16 cellular contexts compared by ENCODE assay signal in the genomic region with DNA sequence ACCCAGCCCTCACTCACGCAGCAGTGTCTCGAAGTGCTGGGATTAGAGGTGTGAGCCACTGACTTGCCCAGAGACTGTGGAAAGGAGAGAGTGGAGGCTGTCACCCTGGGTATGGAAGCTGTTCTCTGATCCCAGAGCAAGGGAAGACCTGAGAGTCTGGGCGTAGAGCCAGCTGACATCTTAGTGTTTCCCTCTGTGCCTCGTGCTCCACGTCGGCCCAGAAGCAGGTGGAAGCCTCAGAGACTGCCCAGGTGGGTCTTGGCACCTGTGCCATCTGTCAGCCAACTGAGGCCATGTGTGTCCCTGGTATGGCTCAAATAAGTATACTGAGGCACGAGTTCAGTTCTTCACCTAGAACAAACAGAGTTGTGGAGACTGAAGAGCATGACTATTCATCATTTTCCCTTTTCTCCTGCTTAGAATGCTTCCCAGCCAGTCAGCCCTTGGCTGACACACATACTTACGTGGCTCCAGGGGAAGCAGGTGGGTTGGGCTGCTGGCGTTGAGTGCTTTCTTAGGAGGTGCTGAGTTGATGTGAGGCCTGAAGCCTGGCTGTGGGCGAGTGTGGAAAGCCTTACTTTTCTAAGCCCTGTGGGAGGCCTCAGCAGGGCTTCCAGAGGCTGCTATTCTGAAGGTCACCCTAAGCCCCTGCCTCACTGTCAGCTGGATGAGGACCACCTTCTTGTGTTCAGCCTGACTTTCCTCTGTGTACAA. TPM values are rescaled to one million over a fixed set of nuclear protein-coding genes. Genes with fewer than 3 reads are reported as not detected.
DNase-seq lines count a peak whose midpoint lies in the region; ATAC-seq, FAIRE-seq and TF ChIP-seq lines count a peak whose summit lies in the region.
"Had no signal": no experiment of that assay in that cellular context is flagged by ENCODE, and none has a peak within 500 bp of the region (broad histone marks: within the 10 kb centered on the region; RNA-seq: fewer than 3 reads in every experiment).

No MANE protein-coding gene starts in this region.

- intact Hi-C loops in activated CD4-positive, alpha-beta T cell treated with anti-CD3 and anti-CD28 coated beads for 36 hours (cut with DNase I, micrococcal nuclease) = no loop called here

- no peaks in the 10 kb centered on the region for H3K9me3 Mint-ChIP-seq in activated CD4-positive, alpha-beta T cell treated with anti-CD3 and anti-CD28 coated beads for 36 hours (ENCODE audit: low read depth)
- H3K9me3 Mint-ChIP-seq in activated CD4-positive, alpha-beta T cell treated with anti-CD3 and anti-CD28 coated beads, Interleukin-2, amount 10 ng/mL, durations not matched to agents 7 days and 5 days = no peaks in the 10 kb centered on the region

- no peak for FAIRE-seq in GM12891 (lab: Jason Lieb, UNC)
- FAIRE-seq: GM12892, GM19239 had no signal

- H3K4me1 Mint-ChIP-seq in activated CD4-positive, alpha-beta T cell treated with anti-CD3 and anti-CD28 coated beads for 36 hours = peaks cover 18% of the 10 kb centered on the region
- peaks cover 6% of the 10 kb centered on the region for H3K4me1 Mint-ChIP-seq in activated CD4-positive, alpha-beta T cell treated with anti-CD3 and anti-CD28 coated beads, Interleukin-2, amount 10 ng/mL, durations not matched to agents 7 days and 5 days

- no peaks in the 10 kb centered on the region for H3K27me3 Mint-ChIP-seq in activated CD4-positive, alpha-beta T cell treated with anti-CD3 and anti-CD28 coated beads for 36 hours
- H3K27me3 Mint-ChIP-seq in activated CD4-positive, alpha-beta T cell treated with anti-CD3 and anti-CD28 coated beads, Interleukin-2, amount 10 ng/mL, durations not matched to agents 7 days and 5 days = no peaks in the 10 kb centered on the region

- peak overlapping the region; percentile 41 for H3K27ac ChIP-seq in cingulate gyrus (ENCODE audit: low read depth, low read length)

- CTCF ChIA-PET in activated CD4-positive, alpha-beta T cell treated with anti-CD3 and anti-CD28 coated beads for 36 hours (lab: Charles Lee) = interaction anchor here (0.6 to 3.0 kb wide), 5 partner anchors 23 to 108 kb away, joined by 3 to 17 read pairs (median 3); no protein-coding TSS in a partner anchor
- CTCF ChIA-PET in activated CD4-positive, alpha-beta T cell treated with anti-CD3 and anti-CD28 coated beads, Interleukin-2, amount 10 ng/mL, durations not matched to agents 7 days and 5 days (lab: Charles Lee) = interaction anchor here (1.0 to 1.4 kb wide), 4 partner anchors 11 to 40 kb away, joined by 3 to 11 read pairs (median 4); a partner anchor contains a TSS

- peak overlapping the region; percentile 26 for H3K27ac Mint-ChIP-seq in activated CD4-positive, alpha-beta T cell treated with anti-CD3 and anti-CD28 coated beads for 36 hours
- no peak overlapping the region for H3K27ac Mint-ChIP-seq in activated CD4-positive, alpha-beta T cell treated with anti-CD3 and anti-CD28 coated beads, Interleukin-2, amount 10 ng/mL, durations not matched to agents 7 days and 5 days

- POLR2A ChIA-PET in activated CD4-positive, alpha-beta T cell treated with anti-CD3 and anti-CD28 coated beads for 36 hours (lab: Charles Lee) = no interaction called here
- POLR2A ChIA-PET in activated CD4-positive, alpha-beta T cell treated with anti-CD3 and anti-CD28 coated beads, Interleukin-2, amount 10 ng/mL, durations not matched to agents 7 days and 5 days (lab: Charles Lee) = no interaction called here

- no peak for ATAC-seq in activated CD4-positive, alpha-beta T cell treated with anti-CD3 and anti-CD28 coated beads for 36 hours
- ATAC-seq in GM18873 (IDR thresholded peaks at IDR 0.05; ENCODE audit: low FRiP score, unreplicated experiment) = no peak

- no peak overlapping the region for H3K4me3 Mint-ChIP-seq in activated CD4-positive, alpha-beta T cell treated with anti-CD3 and anti-CD28 coated beads for 36 hours
- no peak overlapping the region for H3K4me3 Mint-ChIP-seq in activated CD4-positive, alpha-beta T cell treated with anti-CD3 and anti-CD28 coated beads, Interleukin-2, amount 10 ng/mL, durations not matched to agents 7 days and 5 days

- no peak for DNase-seq in activated CD4-positive, alpha-beta T cell treated with anti-CD3 and anti-CD28 coated beads for 36 hours
- no peak for DNase-seq in activated CD4-positive, alpha-beta T cell treated with anti-CD3 and anti-CD28 coated beads, Interleukin-2, amount 10 ng/mL, durations not matched to agents 7 days and 5 days
- DNase-seq in NCI-H2107 treated with DMSO at 0.1 percent for 48 hours (lab: John Stamatoyannopoulos, UW; ENCODE audit: unreplicated experiment) (peak; percentile 80), putamen (ENCODE audit: low spot score) (peak; percentile 71), GM12891 (ENCODE audit: insufficient read length, low spot score) (no peak), globus pallidus (ENCODE audit: low spot score) (no peak)
- DNase-seq: ACHN; activated CD4-positive, alpha-beta T cell treated with anti-CD3 and anti-CD28 coated beads, Interleukin-2, amount 50 U/mL, for 1 hour; DND-41; foreskin melanocyte; H7 had no signal

- peaks cover 1% of the 10 kb centered on the region for H3K36me3 Mint-ChIP-seq in activated CD4-positive, alpha-beta T cell treated with anti-CD3 and anti-CD28 coated beads for 36 hours (ENCODE audit: low read depth)
- H3K36me3 Mint-ChIP-seq in activated CD4-positive, alpha-beta T cell treated with anti-CD3 and anti-CD28 coated beads, Interleukin-2, amount 10 ng/mL, durations not matched to agents 7 days and 5 days (ENCODE audit: low read depth) = peaks cover 3% of the 10 kb centered on the region

- TF ChIP-seq POLR2A in GM12891 (IDR thresholded peaks at IDR 0.05; ENCODE audit: low read depth, low read length) = no peak

TF ChIP-seq in GM12891, 5 proteins besides CTCF, POLR2A, EP300 and RAD21:
- TF ChIP-seq TAF1 (IDR thresholded peaks at IDR 0.05; ENCODE audit: low read depth, low read length) (no peak), PAX5 (IDR thresholded peaks at IDR 0.05; ENCODE audit: insufficient read depth, low read length, severe bottlenecking) (no peak), POLR2AphosphoS5 (IDR thresholded peaks at IDR 0.05; ENCODE audit: low read depth, low read length) (no peak), SPI1 (IDR thresholded peaks at IDR 0.05; ENCODE audit: low read depth, low read length) (no peak), POU2F2 (IDR thresholded peaks at IDR 0.05; ENCODE audit: low read depth, low read length) (no peak)

RNA-seq across cellular contexts. Expression of a gene that starts 8.1 kb away (rescaled TPM):
- total RNA-seq in activated CD4-positive, alpha-beta T cell treated with anti-CD3 and anti-CD28 coated beads for 36 hours = 1 to 10 TPM; 2.5 to 3.5 TPM
- total RNA-seq in activated CD4-positive, alpha-beta T cell treated with anti-CD3 and anti-CD28 coated beads, Interleukin-2, amount 10 ng/mL, durations not matched to agents 7 days and 5 days = 1 to 10 TPM; 7.2 to 9.4 TPM
- 1.8 TPM for polyA plus RNA-seq in GM12891 (2012; ENCODE audit: low read depth, missing spikeins)

RNA-seq across cellular contexts. Expression of a gene that starts 13.1 kb away (rescaled TPM):
- 100 to 1,000 TPM; 123 to 195 TPM for total RNA-seq in activated CD4-positive, alpha-beta T cell treated with anti-CD3 and anti-CD28 coated beads for 36 hours
- total RNA-seq in activated CD4-positive, alpha-beta T cell treated with anti-CD3 and anti-CD28 coated beads, Interleukin-2, amount 10 ng/mL, durations not matched to agents 7 days and 5 days = 100 to 1,000 TPM; 214 to 288 TPM
- polyA plus RNA-seq in GM12891 (2012; ENCODE audit: low read depth, missing spikeins) = 205 TPM

RNA-seq across cellular contexts. Expression of a gene that starts 20.3 kb away (rescaled TPM):
- 1 to 10 TPM; 9.1 to 9.9 TPM for total RNA-seq in activated CD4-positive, alpha-beta T cell treated with anti-CD3 and anti-CD28 coated beads for 36 hours
- 10 to 100 TPM; 12.9 to 15.3 TPM for total RNA-seq in activated CD4-positive, alpha-beta T cell treated with anti-CD3 and anti-CD28 coated beads, Interleukin-2, amount 10 ng/mL, durations not matched to agents 7 days and 5 days
- 7.0 TPM for polyA plus RNA-seq in GM12891 (2012; ENCODE audit: low read depth, missing spikeins)

RNA-seq across cellular contexts. Expression of a gene that starts 30.5 kb away (rescaled TPM):
- 10 to 100 TPM; 11.7 to 11.9 TPM for total RNA-seq in activated CD4-positive, alpha-beta T cell treated with anti-CD3 and anti-CD28 coated beads for 36 hours
- total RNA-seq in activated CD4-positive, alpha-beta T cell treated with anti-CD3 and anti-CD28 coated beads, Interleukin-2, amount 10 ng/mL, durations not matched to agents 7 days and 5 days = 10 to 100 TPM; 21.3 to 21.5 TPM
- 12.3 TPM for polyA plus RNA-seq in GM12891 (2012; ENCODE audit: low read depth, missing spikeins)

RNA-seq across cellular contexts. Expression of a gene that starts 38.9 kb away (rescaled TPM):
- total RNA-seq in activated CD4-positive, alpha-beta T cell treated with anti-CD3 and anti-CD28 coated beads for 36 hours = not detected
- total RNA-seq in activated CD4-positive, alpha-beta T cell treated with anti-CD3 and anti-CD28 coated beads, Interleukin-2, amount 10 ng/mL, durations not matched to agents 7 days and 5 days = 1 to 10 TPM; 1.5 to 2.5 TPM
- polyA plus RNA-seq in GM12891 (2012; ENCODE audit: low read depth, missing spikeins) = 1.6 TPM
- polyA plus RNA-seq: neural cell had no signal

Comparison
In these comparisons a context has a peak if more than half of its experiments do, and no peak if none do; other contexts are left out.
1. DNase-seq: peak in NCI-H2107 treated with DMSO at 0.1 percent for 48 hours (single experiment) and putamen (single experiment); none in activated CD4-positive, alpha-beta T cell treated with anti-CD3 and anti-CD28 coated beads for 36 hours (single experiment), activated CD4-positive, alpha-beta T cell treated with anti-CD3 and anti-CD28 coated beads, Interleukin-2, amount 10 ng/mL, durations not matched to agents 7 days and 5 days (single experiment), GM12891 (single experiment) and globus pallidus (single experiment).